Comparison of ENCODE assay signal across 1 cellular context in the genomic region with DNA sequence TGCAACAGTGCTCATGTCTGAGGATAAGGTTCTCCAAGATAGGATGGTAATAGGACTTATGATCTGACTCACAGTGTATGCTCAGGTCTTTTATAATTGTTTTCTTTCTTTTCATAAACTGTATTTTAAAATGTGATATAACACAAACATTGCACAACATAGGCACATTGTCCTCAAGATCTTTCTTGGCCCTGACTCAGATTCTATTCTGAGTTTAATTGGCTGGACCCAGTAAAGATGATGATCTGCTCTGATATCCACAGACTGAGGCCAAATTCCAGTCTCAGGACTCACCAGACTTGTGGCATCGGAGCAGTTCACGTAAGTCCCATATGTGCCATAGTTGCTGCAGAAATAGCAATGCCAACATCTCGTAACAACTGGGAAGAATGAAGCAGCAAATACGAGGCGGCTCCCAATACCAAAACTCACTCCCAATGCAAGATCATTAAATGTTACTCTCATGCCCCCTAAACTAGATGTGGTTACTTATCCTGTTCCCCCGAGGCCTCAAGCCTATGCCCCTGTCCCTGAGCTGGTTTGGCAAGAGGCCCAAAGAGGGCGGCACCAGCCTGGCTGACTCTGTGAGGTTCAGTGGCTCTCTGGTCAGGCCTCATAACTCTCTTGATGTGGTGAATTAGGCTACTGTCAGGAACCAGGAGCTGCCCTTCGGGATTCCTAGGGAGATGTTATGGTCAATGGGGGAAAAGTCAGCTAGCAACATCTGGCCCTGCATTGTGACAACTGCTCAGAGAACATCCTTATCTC.
A peak's percentile ranks its signal among the peaks of the same experiment; 100 is the strongest.
TF ChIP-seq lines count a peak whose summit lies in the region.

No MANE protein-coding gene starts in this region.

TF ChIP-seq in HEK293, 187 proteins besides CTCF, POLR2A, EP300 and RAD21 (continued from another document):
- no peak for TF ChIP-seq ZNF18 (tag by site-specific recombination; IDR thresholded peaks at IDR 0.05)
- TF ChIP-seq KLF16 (tag by site-specific recombination; IDR thresholded peaks at IDR 0.05), result peak; percentile 39; the same call in 1 of the 2 replicates
- TF ChIP-seq ZBTB21 (tag by site-specific recombination; IDR thresholded peaks at IDR 0.05), result no peak
- no peak for TF ChIP-seq ZNF133 (tag by site-specific recombination; IDR thresholded peaks at IDR 0.05)
- no peak for TF ChIP-seq ZNF792 (tag by site-specific recombination; IDR thresholded peaks at IDR 0.05)
- no peak for TF ChIP-seq ZNF155 (tag by site-specific recombination; IDR thresholded peaks at IDR 0.05)
- no peak for TF ChIP-seq ZNF146 (tag by site-specific recombination; IDR thresholded peaks at IDR 0.05)
- TF ChIP-seq ZNF791 (tag by site-specific recombination; IDR thresholded peaks at IDR 0.05), result no peak
- 0 out of 2 replicates have a peak, but pooled peaks have one; percentile 12 for TF ChIP-seq ZNF692 (tag by site-specific recombination; IDR thresholded peaks at IDR 0.05)
- no peak for TF ChIP-seq ZNF473 (tag by site-specific recombination; IDR thresholded peaks at IDR 0.05)
- no peak for TF ChIP-seq ZNF76 (tag by site-specific recombination; IDR thresholded peaks at IDR 0.05; ENCODE audit: borderline replicate concordance, low read depth)
- no peak for TF ChIP-seq ZNF776 (tag by site-specific recombination; IDR thresholded peaks at IDR 0.05; ENCODE audit: borderline replicate concordance)
- no peak for TF ChIP-seq ZNF354C (tag by site-specific recombination; IDR thresholded peaks at IDR 0.05; ENCODE audit: borderline replicate concordance, low read depth)
- no peak for TF ChIP-seq ZNF211 (tag by site-specific recombination; IDR thresholded peaks at IDR 0.05; ENCODE audit: low read depth)
- TF ChIP-seq ZNF704 (tag by site-specific recombination; IDR thresholded peaks at IDR 0.05), result no peak
- TF ChIP-seq ZFHX2 (tag by site-specific recombination; conservative IDR thresholded peaks at IDR 0.05), result no peak
- TF ChIP-seq ZNF777 (tag by site-specific recombination; IDR thresholded peaks at IDR 0.05; ENCODE audit: borderline replicate concordance), result no peak
- no peak for TF ChIP-seq ZNF521 (tag by site-specific recombination; IDR thresholded peaks at IDR 0.05)
- TF ChIP-seq ZNF239 (tag by site-specific recombination; IDR thresholded peaks at IDR 0.05), result no peak
- TF ChIP-seq PBX3 (CRISPR knock-in tag; IDR thresholded peaks at IDR 0.05), result no peak
- TF ChIP-seq GLIS2 (tag by site-specific recombination; IDR thresholded peaks at IDR 0.05), result no peak
- TF ChIP-seq OSR2 (tag by site-specific recombination; IDR thresholded peaks at IDR 0.05), result peak; percentile 96
- TF ChIP-seq ZNF394 (tag by site-specific recombination; IDR thresholded peaks at IDR 0.05; ENCODE audit: borderline replicate concordance), result no peak
- no peak for TF ChIP-seq ZNF433 (tag by site-specific recombination; IDR thresholded peaks at IDR 0.05; ENCODE audit: low read depth)
- TF ChIP-seq, protein P1, sequence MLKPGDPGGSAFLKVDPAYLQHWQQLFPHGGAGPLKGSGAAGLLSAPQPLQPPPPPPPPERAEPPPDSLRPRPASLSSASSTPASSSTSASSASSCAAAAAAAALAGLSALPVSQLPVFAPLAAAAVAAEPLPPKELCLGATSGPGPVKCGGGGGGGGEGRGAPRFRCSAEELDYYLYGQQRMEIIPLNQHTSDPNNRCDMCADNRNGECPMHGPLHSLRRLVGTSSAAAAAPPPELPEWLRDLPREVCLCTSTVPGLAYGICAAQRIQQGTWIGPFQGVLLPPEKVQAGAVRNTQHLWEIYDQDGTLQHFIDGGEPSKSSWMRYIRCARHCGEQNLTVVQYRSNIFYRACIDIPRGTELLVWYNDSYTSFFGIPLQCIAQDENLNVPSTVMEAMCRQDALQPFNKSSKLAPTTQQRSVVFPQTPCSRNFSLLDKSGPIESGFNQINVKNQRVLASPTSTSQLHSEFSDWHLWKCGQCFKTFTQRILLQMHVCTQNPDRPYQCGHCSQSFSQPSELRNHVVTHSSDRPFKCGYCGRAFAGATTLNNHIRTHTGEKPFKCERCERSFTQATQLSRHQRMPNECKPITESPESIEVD (tag by site-specific recombination; IDR thresholded peaks at IDR 0.05), result no peak
- peak; percentile 54; the same call in 1 of the 2 replicates for TF ChIP-seq ZBTB48 (tag by site-specific recombination; IDR thresholded peaks at IDR 0.05)
- TF ChIP-seq ZNF248 (tag by site-specific recombination; IDR thresholded peaks at IDR 0.05), result no peak
- TF ChIP-seq HOXC10 (CRISPR knock-in tag; IDR thresholded peaks at IDR 0.05), result no peak
- TF ChIP-seq, protein P2, sequence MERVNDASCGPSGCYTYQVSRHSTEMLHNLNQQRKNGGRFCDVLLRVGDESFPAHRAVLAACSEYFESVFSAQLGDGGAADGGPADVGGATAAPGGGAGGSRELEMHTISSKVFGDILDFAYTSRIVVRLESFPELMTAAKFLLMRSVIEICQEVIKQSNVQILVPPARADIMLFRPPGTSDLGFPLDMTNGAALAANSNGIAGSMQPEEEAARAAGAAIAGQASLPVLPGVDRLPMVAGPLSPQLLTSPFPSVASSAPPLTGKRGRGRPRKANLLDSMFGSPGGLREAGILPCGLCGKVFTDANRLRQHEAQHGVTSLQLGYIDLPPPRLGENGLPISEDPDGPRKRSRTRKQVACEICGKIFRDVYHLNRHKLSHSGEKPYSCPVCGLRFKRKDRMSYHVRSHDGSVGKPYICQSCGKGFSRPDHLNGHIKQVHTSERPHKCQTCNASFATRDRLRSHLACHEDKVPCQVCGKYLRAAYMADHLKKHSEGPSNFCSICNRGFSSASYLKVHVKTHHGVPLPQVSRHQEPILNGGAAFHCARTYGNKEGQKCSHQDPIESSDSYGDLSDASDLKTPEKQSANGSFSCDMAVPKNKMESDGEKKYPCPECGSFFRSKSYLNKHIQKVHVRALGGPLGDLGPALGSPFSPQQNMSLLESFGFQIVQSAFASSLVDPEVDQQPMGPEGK (tag by site-specific recombination; IDR thresholded peaks at IDR 0.05), result no peak
- TF ChIP-seq ZBTB44 (tag by site-specific recombination; IDR thresholded peaks at IDR 0.05), result no peak
- TF ChIP-seq ZNF843 (tag by site-specific recombination; IDR thresholded peaks at IDR 0.05), result no peak; the same call in 1 of the 2 replicates
- TF ChIP-seq ZNF174 (tag by site-specific recombination; IDR thresholded peaks at IDR 0.05), result no peak
- no peak for TF ChIP-seq ELK4 (IDR thresholded peaks at IDR 0.05; ENCODE audit: borderline replicate concordance, low read depth, low read length)
- TF ChIP-seq ZXDB (tag by site-specific recombination; IDR thresholded peaks at IDR 0.05), result 0 out of 2 replicates have a peak, but pooled peaks have one; percentile 32
- TF ChIP-seq ZNF514 (tag by site-specific recombination; IDR thresholded peaks at IDR 0.05), result no peak
- TF ChIP-seq ZNF624 (tag by site-specific recombination; IDR thresholded peaks at IDR 0.05), result no peak
- peak; percentile 75 for TF ChIP-seq PRDM10 (tag by site-specific recombination; IDR thresholded peaks at IDR 0.05)
- no peak for TF ChIP-seq ZSCAN30 (tag by site-specific recombination; IDR thresholded peaks at IDR 0.05)
- TF ChIP-seq ZBTB20 (tag by site-specific recombination; IDR thresholded peaks at IDR 0.05), result no peak
TF ChIP-seq in HEK293: peak in this region for 6.
